ENCODE assay signal across 15 cellular contexts in the genomic region with DNA sequence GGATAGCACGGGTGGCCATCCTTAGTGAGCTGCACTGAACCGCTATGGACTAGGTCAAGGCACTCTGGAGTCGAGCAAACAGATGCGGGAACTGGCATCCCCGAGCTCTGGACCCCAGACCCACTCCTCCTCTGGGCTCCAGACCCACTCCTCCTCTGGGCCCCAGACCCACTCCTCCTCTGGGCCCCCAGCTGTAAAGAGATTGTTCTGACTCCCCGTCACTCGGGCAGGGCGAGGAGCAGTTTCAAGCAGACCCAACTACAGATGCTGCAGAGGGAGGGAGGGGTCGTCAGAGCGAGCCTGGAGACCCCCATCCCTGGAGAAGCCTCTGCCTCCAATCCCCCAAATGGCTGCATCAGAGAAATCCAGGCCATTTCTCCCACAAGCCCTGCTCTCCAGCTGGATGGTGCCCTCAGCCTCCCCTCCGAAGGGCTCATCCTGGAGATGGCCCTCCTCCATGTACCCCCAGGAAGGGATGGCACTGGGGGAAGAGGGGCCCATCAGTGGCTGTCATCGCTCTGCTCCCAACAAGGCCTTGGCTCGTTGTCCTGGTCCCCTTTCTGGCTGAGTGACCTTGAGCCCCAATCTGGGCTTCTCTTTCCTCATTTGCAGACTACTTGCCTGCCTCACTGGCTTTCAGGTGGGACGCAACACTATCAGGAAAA. TPM values are rescaled to one million over a fixed set of nuclear protein-coding genes. Genes with fewer than 3 reads are reported as not detected.
DNase-seq lines count a peak whose midpoint lies in the region; TF ChIP-seq lines count a peak whose summit lies in the region.
"Had no signal": no experiment of that assay in that cellular context is flagged by ENCODE, and none has a peak within 500 bp of the region (broad histone marks: within the 10 kb centered on the region; RNA-seq: fewer than 3 reads in every experiment).

No MANE protein-coding gene starts in this region.

- peak overlapping the region; percentile 2 to 49 for H3K18ac ChIP-seq in mesenchymal stem cell (ENCODE audit: low read depth in 1 of 2, low read length in 2 of 2)

- peak overlapping the region; percentile 39 to 40 for H3K4ac ChIP-seq in mesenchymal stem cell (ENCODE audit: low read depth in 1 of 2, low read length in 2 of 2)

- H4K91ac ChIP-seq in mesenchymal stem cell (ENCODE audit: low read length), result peak overlapping the region; percentile 90

- CTCF ChIA-PET in MCF 10A (lab: Yijun Ruan, JAX), result interaction anchor here (0.6 to 4.3 kb wide), 13 partner anchors 8 to 597 kb away, joined by 3 to 51 read pairs (median 5); a partner anchor contains a TSS

- POLR2A ChIA-PET in MCF 10A (lab: Yijun Ruan, JAX), result interaction anchor here (0.8 to 5.2 kb wide), 27 partner anchors 8 to 325 kb away, joined by 3 to 287 read pairs (median 8); a partner anchor contains a TSS

- peak overlapping the region in 1 of 2 experiments; percentile 28 for H3K4me3 ChIP-seq in mesenchymal stem cell (ENCODE audit: insufficient read depth in 1 of 2, low read depth in 1 of 2, low read length in 2 of 2)
- H3K4me3 ChIP-seq in spleen, result no peak overlapping the region

- no peaks in the 10 kb centered on the region for H3K79me1 ChIP-seq in mesenchymal stem cell (replicated peaks; ENCODE audit: low read length, poor library complexity, severe bottlenecking)

- H3K14ac ChIP-seq in mesenchymal stem cell (ENCODE audit: low read length in 2 of 2), result no peak overlapping the region

- no peak overlapping the region for H2AFZ ChIP-seq in mesenchymal stem cell (ENCODE audit: low read depth, low read length)

- H2BK5ac ChIP-seq in mesenchymal stem cell (ENCODE audit: low read depth, low read length, poor library complexity, severe bottlenecking), result no peak overlapping the region

- H3K4me1 ChIP-seq in mesenchymal stem cell (ENCODE audit: control insufficient read depth, insufficient read depth, low read depth, low read length) (peaks cover 40% of the 10 kb centered on the region), spleen (peaks cover 0 to 16% (median 9%) of the 10 kb centered on the region in 6 donors)

- DNase-seq in MCF 10A (ENCODE audit: unreplicated experiment), result no peak
- no peak for DNase-seq in mesenchymal stem cell
- DNase-seq in spleen, result no peak
- DNase-seq in kidney glomerular epithelial cell (lab: John Stamatoyannopoulos, UW), result no peak
- DNase-seq in globus pallidus (ENCODE audit: low spot score), result no peak
- no peak for DNase-seq in NCI-H128 (lab: John Stamatoyannopoulos, UW; ENCODE audit: unreplicated experiment)
- DNase-seq in GF-D8 (lab: John Stamatoyannopoulos, UW), result no peak
- DNase-seq: activated CD4-positive, alpha-beta T cell treated with anti-CD3 and anti-CD28 coated beads, Interleukin-2, amount 50 U/mL, for 1 hour; H7; midbrain; MM.1S; OCI-M1; small intestine had no signal

- H3K23ac ChIP-seq in mesenchymal stem cell (ENCODE audit: low read length in 2 of 2), result no peak overlapping the region

- peak overlapping the region; percentile 52 for H2AK5ac ChIP-seq in mesenchymal stem cell (ENCODE audit: low read length, severe bottlenecking)

- H3K36me3 ChIP-seq in mesenchymal stem cell (ENCODE audit: control insufficient read depth in 1 of 2, insufficient read depth in 2 of 2, low read depth in 1 of 2, low read length in 2 of 2) (no peaks in the 10 kb centered on the region), spleen (no peaks in the 10 kb centered on the region)

- no peaks in the 10 kb centered on the region for H3K27me3 ChIP-seq in mesenchymal stem cell (ENCODE audit: control insufficient read depth in 1 of 2, insufficient read depth in 1 of 2, low read length in 2 of 2)
- no peaks in the 10 kb centered on the region for H3K27me3 ChIP-seq in spleen (replicated peaks in 1 of 7)

- no peak for TF ChIP-seq POLR2A in spleen (IDR thresholded peaks at IDR 0.05)

- H3K4me3 Mint-ChIP-seq in MCF 10A (ENCODE audit: unreplicated experiment), result no peak overlapping the region
- H3K4me3 Mint-ChIP-seq: T-helper 1 cell treated with Interleukin-12 subunit alpha and Interleukin-12 subunit beta and Interleukin-4 antibody, amounts not matched to agents 30 μg/mL and 1 μg/mL, for 36 hours had no signal

- H3K27ac ChIP-seq in C4-2B (peak overlapping the region; percentile 30), mesenchymal stem cell (ENCODE audit: low read length, poor library complexity, severe bottlenecking) (peak overlapping the region; percentile 99), spleen (peak overlapping the region in 6 of 8 donors; percentile 70 to 79 (median 74))

- H3K9me3 ChIP-seq in mesenchymal stem cell (ENCODE audit: control insufficient read depth, low read length), result no peaks in the 10 kb centered on the region
- no peaks in the 10 kb centered on the region for H3K9me3 ChIP-seq in spleen

- peak overlapping the region; percentile 95 for H3K9ac ChIP-seq in mesenchymal stem cell (ENCODE audit: low read length)

- H2BK12ac ChIP-seq in mesenchymal stem cell (ENCODE audit: low read length in 2 of 2), result peak overlapping the region; percentile 61 to 87

- BruUV-seq in MCF 10A (replicated peaks; lab: Mats Ljungman, UMichigan), result no TSS peak

- no peak for TF ChIP-seq CTCF in C4-2B (conservative IDR thresholded peaks at IDR 0.05)
- no peak for TF ChIP-seq CTCF in MCF 10A (IDR thresholded peaks at IDR 0.05; ENCODE audit: unreplicated experiment)
- no peak for TF ChIP-seq CTCF in spleen (IDR thresholded peaks at IDR 0.05 in 8 of 11, conservative IDR thresholded peaks at IDR 0.05 in 3 of 11)

- H3K4me1 Mint-ChIP-seq in MCF 10A (ENCODE audit: insufficient read depth, unreplicated experiment), result peaks cover 44% of the 10 kb centered on the region

- H2BK120ac ChIP-seq in mesenchymal stem cell (ENCODE audit: low read depth, low read length), result peak overlapping the region; percentile 51

- no peak overlapping the region for H3K4me2 ChIP-seq in mesenchymal stem cell (ENCODE audit: low read length, poor library complexity, severe bottlenecking)

- peak overlapping the region; percentile 99 for H3K27ac Mint-ChIP-seq in MCF 10A (ENCODE audit: low read depth, unreplicated experiment)
- H3K27ac Mint-ChIP-seq: T-helper 1 cell treated with Interleukin-12 subunit alpha and Interleukin-12 subunit beta and Interleukin-4 antibody, amounts not matched to agents 30 μg/mL and 1 μg/mL, for 36 hours had no signal

- H3K9me3 Mint-ChIP-seq in MCF 10A (ENCODE audit: unreplicated experiment), result no peaks in the 10 kb centered on the region
- H3K9me3 Mint-ChIP-seq: T-helper 1 cell treated with Interleukin-12 subunit alpha and Interleukin-12 subunit beta and Interleukin-4 antibody, amounts not matched to agents 30 μg/mL and 1 μg/mL, for 36 hours had no signal

- no peaks in the 10 kb centered on the region for H3K27me3 Mint-ChIP-seq in MCF 10A (ENCODE audit: insufficient read depth, unreplicated experiment)

- peak overlapping the region; percentile 73 for H2BK15ac ChIP-seq in mesenchymal stem cell (ENCODE audit: low read depth, poor library complexity, severe bottlenecking)

- intact Hi-C loops in MCF 10A (cut with micrococcal nuclease) (loop anchor here (5.0 kb wide), 2 partner anchors 170 to 200 kb away; no protein-coding TSS in a partner anchor), spleen (cut with DNase I; ENCODE audit: low total_unique reads) (no loop called here)

- H3K36me3 Mint-ChIP-seq in MCF 10A (ENCODE audit: insufficient read depth, unreplicated experiment), result peaks cover 13% of the 10 kb centered on the region

- peak overlapping the region; percentile 97 for H4K8ac ChIP-seq in mesenchymal stem cell (ENCODE audit: low read length)

- 94% methylated on average over 12 of the region's 14 CpGs for WGBS in mesenchymal stem cell
- 84 to 92% (median 88%) methylated on average over 10 to 14 of the region's 14 CpGs for WGBS in spleen, 5 donors

RNA-seq across cellular contexts. Expression of a gene that starts 38.7 kb away (rescaled TPM):
- total RNA-seq in MCF 10A (2022), result 594 and 611 TPM in 2 replicates
- polyA plus RNA-seq in mesenchymal stem cell (2013, experiment 1 of 2), result 214 TPM
- 205 TPM for polyA plus RNA-seq in mesenchymal stem cell (2013, experiment 2 of 2)
- total RNA-seq in spleen, result 100 to 1,000 TPM; 197 to 818 (median 376) TPM
- polyA plus RNA-seq in spleen, result 100 to 1,000 TPM in 1 of 3 donors, 10 to 100 TPM in 2; 46.0 to 116 (median 68.9) TPM

Comparison
In these comparisons a context has a peak if more than half of its experiments do, and no peak if none do; other contexts are left out.
1. H3K27ac ChIP-seq: peak in every context shown above with its lines; median percentile 99 in mesenchymal stem cell; 74 in spleen; 30 in C4-2B.